Comparison of ENCODE assay signal across 30 cellular contexts in genomic region chr16:27800817-27801216, GRCh38.
"Had no signal": no experiment of that assay in that cellular context is flagged by ENCODE, and none has a peak within 500 bp of the region (broad histone marks: within the 10 kb centered on the region; RNA-seq: fewer than 3 reads in every experiment).

No MANE protein-coding gene starts in this region.

- ATAC-seq: activated CD4-positive, CD25-positive, alpha-beta regulatory T cell treated with anti-CD3 and anti-CD28 coated beads, Interleukin-2, amount 50 U/mL, for 24 hours; activated CD8-positive, alpha-beta T cell treated with anti-CD3 and anti-CD28 coated beads for 36 hours; activated naive CD4-positive, alpha-beta T cell treated with anti-CD3 and anti-CD28 coated beads, Interleukin-2, amount 50 U/mL, for 72 hours; activated T-cell treated with anti-CD3 and anti-CD28 coated beads, Interleukin-2, amount 50 U/mL, for 4 hours; activated T-helper 17 cell treated with anti-CD3 and anti-CD28 coated beads, Interleukin-2, amount 50 U/mL, for 72 hours; effector memory CD8-positive, alpha-beta T cell; foreskin keratinocyte; gastrocnemius medialis; T-helper 17 cell had no signal

- H3K9me3 ChIP-seq: esophagus muscularis mucosa, gastrocnemius medialis, heart right ventricle had no signal

- DNase-seq: activated B cell treated with CpG ODN at 0.5 μM for 24 hours; activated CD4-positive, alpha-beta T cell treated with anti-CD3 and anti-CD28 coated beads for 48 hours; activated CD4-positive, alpha-beta T cell treated with anti-CD3 and anti-CD28 coated beads, Interleukin-2, amount 50 U/mL, for 1 hour; activated CD4-positive, alpha-beta T cell treated with anti-CD3 and anti-CD28 coated beads, Interleukin-2, amount 50 U/mL, for 48 hours; activated CD8-positive, alpha-beta memory T cell treated with anti-CD3 and anti-CD28 coated beads for 24 hours; activated CD8-positive, alpha-beta T cell treated with anti-CD3 and anti-CD28 coated beads for 36 hours; activated effector memory CD4-positive, alpha-beta T cell treated with Interleukin-2 at 50 U/mL for 16 hours; activated gamma-delta T cell treated with Interleukin-2 at 50 U/mL for 16 hours; activated naive CD4-positive, alpha-beta T cell treated with Interleukin-2 at 50 U/mL for 16 hours; activated naive CD8-positive, alpha-beta T cell treated with anti-CD3 and anti-CD28 coated beads, Interleukin-2, amount 10 ng/mL, durations not matched to agents 7 days and 5 days; activated T-cell treated with anti-CD3 and anti-CD28 coated beads, Interleukin-2, amount 50 U/mL, for 4 hours; brain microvascular endothelial cell; cortex of kidney; dermis blood vessel endothelial cell; effector CD4-positive, alpha-beta T cell; effector memory CD8-positive, alpha-beta T cell; erythroblast; foreskin keratinocyte; gastrocnemius medialis; heart right ventricle; T-helper 1 cell; T-helper 17 cell; T1000; WERI-Rb-1 had no signal

- H3K4me3 ChIP-seq: esophagus muscularis mucosa, gastrocnemius medialis, heart right ventricle had no signal

- H3K4me1 ChIP-seq: esophagus muscularis mucosa, foreskin keratinocyte, gastrocnemius medialis, heart right ventricle had no signal

- H3K36me3 ChIP-seq: brain microvascular endothelial cell, esophagus muscularis mucosa, gastrocnemius medialis, heart right ventricle, WERI-Rb-1 had no signal

- H3K27ac ChIP-seq: brain microvascular endothelial cell, esophagus muscularis mucosa, foreskin keratinocyte, gastrocnemius medialis, heart right ventricle, WERI-Rb-1 had no signal

- FAIRE-seq: astrocyte, colon had no signal

- H3K27me3 ChIP-seq: foreskin keratinocyte had no signal
